Comparison of ENCODE assay signal across 8 cellular contexts in the genomic region with DNA sequence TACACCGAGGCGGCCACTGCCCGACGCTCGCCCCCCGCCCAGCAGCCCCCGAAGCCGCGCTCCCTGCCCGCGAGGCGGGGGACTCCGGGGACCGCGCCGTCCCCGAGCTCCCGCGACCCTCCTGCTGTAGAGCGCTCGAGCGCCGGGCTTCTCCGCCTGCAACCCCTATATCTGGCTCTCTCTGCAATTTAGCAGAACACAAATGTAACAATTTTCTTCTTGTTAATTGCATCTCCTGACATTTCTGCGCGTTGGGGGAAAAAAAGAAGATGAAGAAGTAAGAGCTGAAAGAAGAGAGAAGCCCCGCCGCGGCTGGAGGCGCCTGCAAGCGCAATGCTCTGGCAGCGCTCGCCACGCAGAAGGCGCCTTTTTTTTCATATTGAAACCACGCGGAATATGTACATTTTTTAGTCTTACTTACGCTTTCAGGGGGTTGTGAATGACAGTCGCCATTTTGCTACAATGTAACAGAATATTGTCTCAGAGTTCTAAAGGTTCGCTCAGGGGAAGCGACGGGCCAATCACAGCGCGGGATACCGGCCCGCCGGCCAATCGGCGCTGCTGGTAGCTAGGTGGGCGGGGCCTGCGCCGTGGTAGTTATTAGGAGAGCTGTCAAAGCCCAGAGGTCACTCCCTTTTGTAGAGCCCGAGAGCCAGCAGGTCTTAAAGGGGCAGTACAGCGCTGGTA. TPM values are rescaled to one million over a fixed set of nuclear protein-coding genes. Genes with fewer than 3 reads are reported as not detected.
DNase-seq lines count a peak whose midpoint lies in the region; ATAC-seq and TF ChIP-seq lines count a peak whose summit lies in the region.

A gene (minus strand): TSS at position 466 of the 687 bp plus-strand sequence. CDS start 13 bp downstream, at position 453.

- no peak within 1 kb of the TSS for H2BK15ac ChIP-seq in H9 (ENCODE audit: low read depth, low read length)

- no peak within 1 kb of the TSS for H2BK12ac ChIP-seq in H9 (ENCODE audit: insufficient read length, low read depth, low read length)

- peaks cover 62% of the 10 kb centered on the region for H3K27me3 ChIP-seq in DOHH2 (ENCODE audit: control insufficient read depth, low read length)
- H3K27me3 ChIP-seq in H9 (ENCODE audit: insufficient read depth, low read length), result peaks cover 38% of the 10 kb centered on the region
- no peaks in the 10 kb centered on the region for H3K27me3 ChIP-seq in Loucy (ENCODE audit: insufficient read depth, low read length, poor library complexity, severe bottlenecking)
- peaks cover 34% of the 10 kb centered on the region for H3K27me3 ChIP-seq in RWPE2 (ENCODE audit: insufficient read depth, poor library complexity, severe bottlenecking)

- H3K27me3 Mint-ChIP-seq in H9 (ENCODE audit: low read depth) (peaks cover 94% of the 10 kb centered on the region), nephron (ENCODE audit: low read depth) (peaks cover 68% of the 10 kb centered on the region)

- H3K9ac ChIP-seq in H9 (ENCODE audit: extremely low read depth, insufficient read length, low read length), result no peak within 1 kb of the TSS
- peak within 1 kb of the TSS; percentile 82 for H3K9ac ChIP-seq in Loucy (ENCODE audit: low read depth, low read length, poor library complexity, severe bottlenecking)

- no peaks in the 10 kb centered on the region for H3K9me2 ChIP-seq in DOHH2 (replicated peaks; ENCODE audit: control insufficient read depth, low read length)
- H3K9me2 ChIP-seq in Loucy (replicated peaks; ENCODE audit: low read depth, low read length), result no peaks in the 10 kb centered on the region

- H3K23ac ChIP-seq in H9 (ENCODE audit: insufficient read length, low read depth, low read length), result no peak within 1 kb of the TSS

- H3K4me3 ChIP-seq in DOHH2 (ENCODE audit: low read length) (peak within 1 kb of the TSS; percentile 73), Loucy (ENCODE audit: low read length, poor library complexity, severe bottlenecking) (peak within 1 kb of the TSS; percentile 94), RWPE2 (ENCODE audit: severe bottlenecking) (peak within 1 kb of the TSS; percentile 55)

- H3K79me1 ChIP-seq in H9 (ENCODE audit: insufficient read depth, low read depth, low read length, poor library complexity, severe bottlenecking), result no peaks in the 10 kb centered on the region

- no peak within 1 kb of the TSS for H4K5ac ChIP-seq in H9 (ENCODE audit: insufficient read length, low read depth, low read length)

- peaks cover 25% of the 10 kb centered on the region for H3K23me2 ChIP-seq in H9 (ENCODE audit: insufficient read length, low read depth, low read length, poor library complexity, severe bottlenecking)

- no peak within 1 kb of the TSS for H2BK5ac ChIP-seq in H9 (ENCODE audit: insufficient read length, low read length)

- H3K36me3 ChIP-seq in DOHH2 (ENCODE audit: control insufficient read depth, low read length) (no peaks in the 10 kb centered on the region), Loucy (ENCODE audit: insufficient read depth, low read length) (no peaks in the 10 kb centered on the region), RWPE2 (ENCODE audit: low read depth) (no peaks in the 10 kb centered on the region)

- WGBS in H9 (ENCODE audit: extremely low coverage, insufficient read length, low lambda C conversion rate), result no CpG with 5 or more reads among the region's 54 CpGs

- TF ChIP-seq CTCF in DOHH2 (IDR thresholded peaks at IDR 0.05; ENCODE audit: low read depth, low read length, poor library complexity, severe bottlenecking), result no peak
- no peak for TF ChIP-seq CTCF in H9 (conservative IDR thresholded peaks at IDR 0.05)
- no peak for TF ChIP-seq CTCF in Loucy (conservative IDR thresholded peaks at IDR 0.05; ENCODE audit: low read length)
- TF ChIP-seq CTCF in RWPE2 (IDR thresholded peaks at IDR 0.05; ENCODE audit: poor library complexity, severe bottlenecking), result no peak
- no peak for TF ChIP-seq CTCF in nephron (IDR thresholded peaks at IDR 0.05; ENCODE audit: unreplicated experiment in 3 of 3)

- peak; percentile 96 for ATAC-seq in RWPE2 (ENCODE audit: low read depth)

- H3K27ac ChIP-seq in DOHH2 (ENCODE audit: low read depth, low read length) (no peak within 1 kb of the TSS), H9 (ENCODE audit: insufficient read length, low read depth, low read length) (no peak within 1 kb of the TSS), RWPE2 (ENCODE audit: poor library complexity, severe bottlenecking) (no peak within 1 kb of the TSS)

- DNase-seq in H9 (peak; percentile 97), RWPE2 (ENCODE audit: low spot score) (peak; percentile 99), fibroblast of the conjunctiva (ENCODE audit: low read depth) (peak; percentile 95)
- peak; percentile 89 for DNase-seq in activated effector memory CD4-positive, alpha-beta T cell treated with Interleukin-2 at 50 U/mL for 16 hours
- peak; percentile 92 for DNase-seq in stimulated activated naive CD4-positive, alpha-beta T cell treated with Interleukin-2 at 50 U/mL for 16 hours (lab: John Stamatoyannopoulos, UW)

- H3K9me3 Mint-ChIP-seq in H9 (no peaks in the 10 kb centered on the region), nephron (no peaks in the 10 kb centered on the region)

- H3K4me3 Mint-ChIP-seq in H9 (peak within 1 kb of the TSS; percentile 67 to 91), nephron (peak within 1 kb of the TSS; percentile 97 to 100 (median 98))

- H3K9me3 ChIP-seq in DOHH2 (ENCODE audit: control insufficient read depth, insufficient read depth, low read length) (no peaks in the 10 kb centered on the region), H9 (ENCODE audit: control insufficient read depth, low read depth, low read length) (no peaks in the 10 kb centered on the region), Loucy (ENCODE audit: insufficient read depth, low read depth, low read length) (no peaks in the 10 kb centered on the region), RWPE2 (ENCODE audit: severe bottlenecking) (no peaks in the 10 kb centered on the region)

- H3T11ph ChIP-seq in H9 (ENCODE audit: low read length), result no peak within 1 kb of the TSS

- no peak within 1 kb of the TSS for H3K4ac ChIP-seq in H9 (ENCODE audit: low read depth, low read length)

- peak within 1 kb of the TSS; percentile 68 for H3K4me2 ChIP-seq in DOHH2 (ENCODE audit: low read length)
- peak within 1 kb of the TSS; percentile 90 for H3K4me2 ChIP-seq in H9 (ENCODE audit: insufficient read depth, insufficient read length, low read length)
- peak within 1 kb of the TSS; percentile 91 for H3K4me2 ChIP-seq in Loucy (ENCODE audit: low read depth, low read length, poor library complexity, severe bottlenecking)

- no peak within 1 kb of the TSS for H2BK20ac ChIP-seq in H9 (ENCODE audit: low read depth, low read length, poor library complexity, severe bottlenecking)

- H2BK120ac ChIP-seq in H9 (ENCODE audit: low read depth, low read length, poor library complexity, severe bottlenecking), result no peak within 1 kb of the TSS

- no peak within 1 kb of the TSS for H3K27ac Mint-ChIP-seq in H9
- peak within 1 kb of the TSS; percentile 74 to 90 (median 74) for H3K27ac Mint-ChIP-seq in nephron

- H3K18ac ChIP-seq in H9 (ENCODE audit: insufficient read length, low read depth, low read length), result no peak within 1 kb of the TSS

- H3K4me1 Mint-ChIP-seq in H9 (peaks cover 44 to 45% of the 10 kb centered on the region in 2 experiments), nephron (peaks cover 34% of the 10 kb centered on the region)

- H3K14ac ChIP-seq in H9 (ENCODE audit: insufficient read depth, low read length), result no peak within 1 kb of the TSS; the same call in 1 of the 2 replicates

- H4K8ac ChIP-seq in H9 (replicated peaks; ENCODE audit: insufficient read length, low read depth, low read length), result no peak within 1 kb of the TSS

- H3K4me1 ChIP-seq in DOHH2 (ENCODE audit: control insufficient read depth, low read length) (peaks cover 20% of the 10 kb centered on the region), H9 (ENCODE audit: insufficient read depth, low read length) (peaks cover 3% of the 10 kb centered on the region; the same call in 1 of the 2 replicates), Loucy (ENCODE audit: insufficient read depth, low read length, poor library complexity, severe bottlenecking) (peaks cover 46% of the 10 kb centered on the region), RWPE2 (ENCODE audit: insufficient read depth, poor library complexity, severe bottlenecking) (no peaks in the 10 kb centered on the region)

- H3K36me3 Mint-ChIP-seq in H9 (ENCODE audit: insufficient read depth in 1 of 3, low read depth in 3 of 3), result peaks cover 0 to 1% (median 0%) of the 10 kb centered on the region in 3 experiments; a peak in 1 of 7 replicates
- H3K36me3 Mint-ChIP-seq in nephron (ENCODE audit: low read depth), result no peaks in the 10 kb centered on the region

- H4K91ac ChIP-seq in H9 (ENCODE audit: insufficient read length, low read depth, low read length), result no peak within 1 kb of the TSS

- H3F3A ChIP-seq in DOHH2 (ENCODE audit: control insufficient read depth, insufficient read depth) (no peaks in the 10 kb centered on the region), Loucy (ENCODE audit: low read depth) (no peaks in the 10 kb centered on the region; the same call in 1 of the 2 replicates)

- H3K79me2 ChIP-seq in DOHH2 (ENCODE audit: control insufficient read depth, low read length) (no peaks in the 10 kb centered on the region), H9 (ENCODE audit: insufficient read depth, low read length) (no peaks in the 10 kb centered on the region), Loucy (ENCODE audit: insufficient read depth, low read length) (peaks cover 68% of the 10 kb centered on the region)

- no peak within 1 kb of the TSS for H2AFZ ChIP-seq in H9 (ENCODE audit: low read length)
- peak within 1 kb of the TSS; percentile 65 for H2AFZ ChIP-seq in Loucy (ENCODE audit: low read length)

- H2AK5ac ChIP-seq in H9 (ENCODE audit: insufficient read length, low read length), result no peak within 1 kb of the TSS

- no peak within 1 kb of the TSS for H3K56ac ChIP-seq in H9 (ENCODE audit: insufficient read length, low read depth, low read length)

- H4K20me1 ChIP-seq in DOHH2 (ENCODE audit: control insufficient read depth, insufficient read depth, low read depth, low read length) (no peaks in the 10 kb centered on the region), H9 (ENCODE audit: control insufficient read depth, insufficient read depth, insufficient read length) (no peaks in the 10 kb centered on the region), Loucy (ENCODE audit: insufficient read depth, low read length, poor library complexity, severe bottlenecking) (peaks cover 47% of the 10 kb centered on the region)

RNA-seq across cellular contexts. Expression of the gene that starts here (rescaled TPM):
- total RNA-seq in H9 (2021), result not detected in 2 replicates

Comparison
In these comparisons a context has a peak if more than half of its experiments do, and no peak if none do; other contexts are left out.
1. Peak in DNase-seq and H3K4me2 ChIP-seq in H9; RNA of the gene not detected or under 1 TPM.
2. H3K27ac Mint-ChIP-seq: peak in nephron (3 of 3); none in H9 (0 of 3).
3. Peak in every context shown above with its lines, with median percentiles within 50 percentile points of each other: H3K4me2 ChIP-seq, H3K4me3 ChIP-seq and DNase-seq.